Comparison of ENCODE assay signal across 34 cellular contexts in genomic region chr12:56951582-56952339, GRCh38. TPM values are rescaled to one million over a fixed set of nuclear protein-coding genes. Genes with fewer than 3 reads are reported as not detected.
"Had no signal": no experiment of that assay in that cellular context is flagged by ENCODE, and none has a peak within 500 bp of the region (broad histone marks: within the 10 kb centered on the region; RNA-seq: fewer than 3 reads in every experiment).

No MANE protein-coding gene starts in this region.

- H3K4me3 ChIP-seq: PC-9 had no signal

- ATAC-seq: activated CD8-positive, alpha-beta memory T cell treated with anti-CD3 and anti-CD28 coated beads, Interleukin-2, amount 10 ng/mL, durations not matched to agents 7 days and 5 days; activated naive CD8-positive, alpha-beta T cell treated with anti-CD3 and anti-CD28 coated beads, Interleukin-2, amount 50 U/mL, for 24 hours; Right ventricle myocardium inferior; SK-N-SH treated with all-trans-retinoic acid at 6 μM for 48 hours had no signal

- H3K36me3 ChIP-seq: WERI-Rb-1 had no signal

- H3K27ac ChIP-seq: PC-9, RWPE1, WERI-Rb-1 had no signal

- DNase-seq: activated CD4-positive, alpha-beta memory T cell treated with anti-CD3 and anti-CD28 coated beads, Interleukin-2, amount 10 ng/mL, durations not matched to agents 7 days and 5 days; activated CD4-positive, alpha-beta T cell treated with anti-CD3 and anti-CD28 coated beads for 1 hour; activated CD4-positive, alpha-beta T cell treated with anti-CD3 and anti-CD28 coated beads for 48 hours; activated CD4-positive, CD25-positive, alpha-beta regulatory T cell; activated CD8-positive, alpha-beta memory T cell treated with anti-CD3 and anti-CD28 coated beads for 24 hours; activated CD8-positive, alpha-beta memory T cell treated with anti-CD3 and anti-CD28 coated beads, Interleukin-2, amount 10 ng/mL, durations not matched to agents 7 days and 5 days; activated CD8-positive, alpha-beta memory T cell treated with anti-CD3 and anti-CD28 coated beads, Interleukin-2, amount 50 U/mL, for 48 hours; activated effector memory CD4-positive, alpha-beta T cell treated with Interleukin-2 at 50 U/mL for 16 hours; activated naive CD4-positive, alpha-beta T cell treated with anti-CD3 and anti-CD28 coated beads, Interleukin-2, amount 10 ng/mL, durations not matched to agents 7 days and 5 days; activated naive CD8-positive, alpha-beta T cell treated with anti-CD3 and anti-CD28 coated beads, Interleukin-2, amount 50 U/mL, for 24 hours; activated T-cell treated with anti-CD3 and anti-CD28 coated beads, Interleukin-2, amount 50 U/mL, for 48 hours; anterior cingulate cortex; central memory CD4-positive, alpha-beta T cell; NCI-H1105; NCI-H1436 treated with DMSO at 0.1 percent for 48 hours; NCI-H1694 treated with DMSO at 0.1 percent for 48 hours; NCI-H2029; NCI-H345; NCI-H526; NCI-H748 treated with DMSO at 0.1 percent for 48 hours; NK-92 treated with Interleukin-12 subunit alpha and Interleukin-12 subunit beta, amount 100 ng/mL, for 24 hours; PC-9; SIG-M5; SW 1271; T-helper 1 cell; T-helper 2 cell; T-helper 9 cell; WERI-Rb-1 had no signal

RNA-seq across cellular contexts. Expression of gene RDH16, which starts 5.6 kb away (rescaled TPM):
- total RNA-seq: Right ventricle myocardium inferior, SK-MEL-5 had no signal

RNA-seq across cellular contexts. Expression of gene SDR9C7, which starts 17.6 kb away (rescaled TPM):
- total RNA-seq: activated CD4-positive, alpha-beta memory T cell treated with anti-CD3 and anti-CD28 coated beads, Interleukin-2, amount 10 ng/mL, durations not matched to agents 7 days and 5 days; activated CD8-positive, alpha-beta memory T cell treated with anti-CD3 and anti-CD28 coated beads, Interleukin-2, amount 10 ng/mL, durations not matched to agents 7 days and 5 days; MCF 10A; NCI-H460; PC-9; Right ventricle myocardium inferior; SK-MEL-5 had no signal
